ENCODE assay signal across 7 cellular contexts in the genomic region with DNA sequence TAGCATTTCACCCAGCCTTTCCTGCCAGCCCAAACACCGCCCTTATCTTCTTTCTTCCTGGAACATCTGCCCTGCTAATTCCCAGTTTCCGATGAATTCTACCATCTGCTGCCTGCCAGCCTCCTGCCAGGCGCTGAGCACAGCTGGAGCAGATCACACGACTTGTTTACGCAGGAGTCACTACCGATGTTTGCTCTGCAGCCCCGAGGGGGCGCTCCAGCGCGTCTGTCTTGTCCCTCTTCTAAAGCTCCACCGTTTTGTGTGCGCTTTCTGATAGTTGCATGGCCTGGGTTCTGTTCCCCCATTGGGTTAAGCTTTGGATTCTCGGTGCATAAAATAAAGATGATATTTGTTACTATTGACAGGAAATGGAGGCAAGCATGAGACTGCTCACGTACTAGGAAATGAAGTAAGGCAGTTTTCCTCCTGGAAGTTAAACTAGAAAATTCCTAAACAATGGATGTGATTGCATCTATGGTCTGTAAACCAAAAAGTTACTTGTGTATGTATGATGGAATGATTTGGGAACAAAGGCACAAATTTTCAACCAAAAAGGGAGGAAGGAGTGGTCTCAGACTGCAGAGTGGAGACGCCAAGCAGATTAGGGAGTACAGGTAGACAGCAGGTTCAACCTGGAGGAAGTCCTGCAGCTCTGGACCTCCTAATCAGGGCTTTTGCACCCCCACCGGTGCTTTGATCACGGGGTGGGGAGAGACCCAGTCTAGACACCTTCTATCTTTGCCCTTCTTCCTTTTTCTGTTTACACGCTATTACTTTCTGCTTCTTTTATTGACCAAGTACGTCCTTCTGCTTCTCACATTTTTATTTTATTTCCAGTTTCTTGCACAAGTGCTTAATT. TPM values are rescaled to one million over a fixed set of nuclear protein-coding genes. Genes with fewer than 3 reads are reported as not detected.
DNase-seq lines count a peak whose midpoint lies in the region; ATAC-seq, FAIRE-seq and TF ChIP-seq lines count a peak whose summit lies in the region.

No MANE protein-coding gene starts in this region.

- H3K4me2 ChIP-seq in HepG2 (ENCODE audit: low read depth, low read length), result peak overlapping the region; percentile 69

- FAIRE-seq in GM18507 (lab: Jason Lieb, UNC), result peak; percentile 93
- FAIRE-seq in HepG2 (lab: Jason Lieb, UNC), result peak; percentile 89

- POLR2A ChIA-PET in activated CD4-positive, alpha-beta T cell treated with anti-CD3 and anti-CD28 coated beads, Interleukin-2, amount 10 ng/mL, durations not matched to agents 7 days and 5 days (lab: Charles Lee), result interaction anchor here (0.6 to 1.5 kb wide), 4 partner anchors 14 to 64 kb away, joined by 3 to 7 read pairs (median 3); a partner anchor contains a TSS
- POLR2A ChIA-PET in HepG2 (lab: Yijun Ruan, JAX), result no interaction called here

- 0 out of 2 replicates have a peak, but pooled peaks have one; percentile 15 for TF ChIP-seq RAD21 in HepG2 (CRISPR knock-in tag; IDR thresholded peaks at IDR 0.05)

- peaks cover 21% of the 10 kb centered on the region for H4K20me1 ChIP-seq in HepG2 (ENCODE audit: insufficient read depth, low read length)

- peak; percentile 72 for TF ChIP-seq CTCF in colonic mucosa (IDR thresholded peaks at IDR 0.05)
- TF ChIP-seq CTCF in HepG2 (CRISPR knock-in tag; IDR thresholded peaks at IDR 0.05), result peak; percentile 88

- H3K9me3 ChIP-seq in colonic mucosa, result no peaks in the 10 kb centered on the region
- H3K9me3 ChIP-seq in HepG2 (ENCODE audit: low read length), result no peaks in the 10 kb centered on the region

- H3K9ac ChIP-seq in colonic mucosa (ENCODE audit: low read depth in 2 of 2, low read length in 2 of 2), result peak overlapping the region; percentile 34 to 67
- no peak overlapping the region for H3K9ac ChIP-seq in HepG2 (ENCODE audit: insufficient read depth, low read depth, low read length)

- no peaks in the 10 kb centered on the region for H3K27me3 Mint-ChIP-seq in activated CD4-positive, alpha-beta T cell treated with anti-CD3 and anti-CD28 coated beads, Interleukin-2, amount 10 ng/mL, durations not matched to agents 7 days and 5 days

- peaks cover 19% of the 10 kb centered on the region for H3K36me3 Mint-ChIP-seq in activated CD4-positive, alpha-beta T cell treated with anti-CD3 and anti-CD28 coated beads, Interleukin-2, amount 10 ng/mL, durations not matched to agents 7 days and 5 days (ENCODE audit: low read depth)

- H3K4me3 ChIP-seq in colonic mucosa (no peak overlapping the region), HepG2 (replicated peaks in 1 of 3; ENCODE audit: insufficient read depth in 1 of 3, low read depth in 2 of 3, low read length in 3 of 3) (peak overlapping the region in 1 of 3 experiments; percentile 37; a peak in 1 of 6 replicates)

- DNase-seq in GM18507 (ENCODE audit: extremely low spot score, insufficient read length, low read depth) (peak; percentile 30), NCI-H460 (ENCODE audit: extremely low read depth, low read depth) (peak; percentile 75), colonic mucosa (peak; percentile 92), HepG2 (ENCODE audit: low spot score) (peak; percentile 80)
- DNase-seq in activated CD4-positive, alpha-beta T cell treated with anti-CD3 and anti-CD28 coated beads, Interleukin-2, amount 10 ng/mL, durations not matched to agents 7 days and 5 days, result peak; percentile 91
- DNase-seq in stimulated activated CD4-positive, alpha-beta T cell treated with anti-CD3 and anti-CD28 coated beads, Interleukin-2, amount 100 ng/mL, for 4 hours (ENCODE audit: low read depth), result peak; percentile 81

- H3K79me2 ChIP-seq in HepG2 (ENCODE audit: insufficient read depth, low read length), result peaks cover 25% of the 10 kb centered on the region

- CTCF ChIA-PET in activated CD4-positive, alpha-beta T cell treated with anti-CD3 and anti-CD28 coated beads, Interleukin-2, amount 10 ng/mL, durations not matched to agents 7 days and 5 days (lab: Charles Lee), result interaction anchor here (0.7 to 3.1 kb wide), 38 partner anchors 8 to 393 kb away, joined by 3 to 83 read pairs (median 4); a partner anchor contains a TSS
- CTCF ChIA-PET in HepG2 (lab: Yijun Ruan, JAX; ENCODE audit: low intra/inter-chr PET ratio, low total read pairs), result no interaction called here

- peaks cover 12% of the 10 kb centered on the region for H3K9me3 Mint-ChIP-seq in activated CD4-positive, alpha-beta T cell treated with anti-CD3 and anti-CD28 coated beads, Interleukin-2, amount 10 ng/mL, durations not matched to agents 7 days and 5 days

- ATAC-seq in HG03103 (IDR thresholded peaks at IDR 0.05; ENCODE audit: low read depth, unreplicated experiment), result peak; percentile 40
- peak; percentile 81 for ATAC-seq in HepG2

- no TSS peak for BruUV-seq in HepG2 (replicated peaks; lab: Mats Ljungman, UMichigan)

- H3K4me1 Mint-ChIP-seq in activated CD4-positive, alpha-beta T cell treated with anti-CD3 and anti-CD28 coated beads, Interleukin-2, amount 10 ng/mL, durations not matched to agents 7 days and 5 days, result peaks cover 81% of the 10 kb centered on the region

- H3K36me3 ChIP-seq in colonic mucosa (no peaks in the 10 kb centered on the region), HepG2 (replicated peaks in 1 of 2; ENCODE audit: control insufficient read depth in 1 of 2, insufficient read depth in 2 of 2, low read length in 2 of 2) (no peaks in the 10 kb centered on the region)

- TF ChIP-seq EP300 in HepG2 (IDR thresholded peaks at IDR 0.05; ENCODE audit: low read depth in 2 of 2, low read length in 2 of 2) (no peak), HepG2 (CRISPR knock-in tag; IDR thresholded peaks at IDR 0.05; ENCODE audit: borderline replicate concordance) (no peak)

- in situ Hi-C loops in HepG2 (cut with HindIII; ENCODE audit: extremely low pct_ligation_motif_present, low pct_unique_long_range_greater_than_20kb), result no loop called here

- no peak for TF ChIP-seq POLR2A in HepG2 (IDR thresholded peaks at IDR 0.05; ENCODE audit: insufficient read depth in 1 of 2, low read depth in 2 of 2, low read length in 2 of 2)

- H3K27ac Mint-ChIP-seq in activated CD4-positive, alpha-beta T cell treated with anti-CD3 and anti-CD28 coated beads, Interleukin-2, amount 10 ng/mL, durations not matched to agents 7 days and 5 days, result peak overlapping the region; percentile 84

- WGBS in HepG2 (ENCODE audit: low lambda C conversion rate), result 14% methylated on average over 19 of the region's 19 CpGs

- H3K27ac ChIP-seq in colonic mucosa (no peak overlapping the region), HepG2 (ENCODE audit: extremely low read length, insufficient read depth, low read length) (no peak overlapping the region)

- H3K4me1 ChIP-seq in colonic mucosa (no peaks in the 10 kb centered on the region), HepG2 (ENCODE audit: insufficient read depth, low read length) (peaks cover 27% of the 10 kb centered on the region)

- no peak overlapping the region for H2AFZ ChIP-seq in HepG2 (ENCODE audit: low read length)

- H3K4me3 Mint-ChIP-seq in activated CD4-positive, alpha-beta T cell treated with anti-CD3 and anti-CD28 coated beads, Interleukin-2, amount 10 ng/mL, durations not matched to agents 7 days and 5 days, result peak overlapping the region; percentile 45

- intact Hi-C loops in colonic mucosa (cut with DNase I), result loop anchor here (5.0 to 10.0 kb wide), 2 partner anchors 69 to 142 kb away; no protein-coding TSS in a partner anchor
- intact Hi-C loops in HepG2 (cut with micrococcal nuclease; ENCODE audit: unreplicated experiment), result loop anchor here (1.0 to 10.0 kb wide), 4 partner anchors 64 to 316 kb away; no protein-coding TSS in a partner anchor

- no peaks in the 10 kb centered on the region for H3K27me3 ChIP-seq in colonic mucosa
- peaks cover 0 to 27% of the 10 kb centered on the region in 2 experiments; a peak in 3 of 5 replicates for H3K27me3 ChIP-seq in HepG2 (ENCODE audit: control insufficient read depth in 1 of 2, insufficient read depth in 2 of 2, low read length in 2 of 2)

RNA-seq across cellular contexts. Expression of a gene that starts 2.2 kb away (rescaled TPM):
- 33.8 and 40.2 TPM in 2 replicates for total RNA-seq in NCI-H460 (2014; rRNA removed; shearing (Covaris generic))
- 112 and 121 TPM in 2 replicates for polyA plus RNA-seq in NCI-H460 (2014; cell fraction: nucleus; rRNA removed)
- total RNA-seq in activated CD4-positive, alpha-beta T cell treated with anti-CD3 and anti-CD28 coated beads, Interleukin-2, amount 10 ng/mL, durations not matched to agents 7 days and 5 days, result 100 to 1,000 TPM; 164 to 177 TPM
- 100 to 1,000 TPM in 1 of 2 donors, 10 to 100 TPM in 1; 80.3 to 110 TPM for total RNA-seq in colonic mucosa
- 63.3 and 77.5 TPM in 2 replicates for total RNA-seq in HepG2 (2016; rRNA removed; fragmentation: Illumina TruSeq; extraction: Trizol)
- total RNA-seq in HepG2 (2016; cell fraction: cytosol; rRNA removed; fragmentation: Illumina TruSeq; extraction: Trizol; ENCODE audit: low read depth), result 28.7 and 33.2 TPM in 2 replicates
- 57.4 and 73.5 TPM in 2 replicates for total RNA-seq in HepG2 (2016; cell fraction: insoluble cytoplasmic fraction; rRNA removed; fragmentation: Illumina TruSeq; extraction: Trizol)
- total RNA-seq in HepG2 (2016; cell fraction: membrane; rRNA removed; fragmentation: Illumina TruSeq; extraction: Trizol), result 62.2 and 67.8 TPM in 2 replicates
- total RNA-seq in HepG2 (2016; cell fraction: nucleus; rRNA removed; fragmentation: Illumina TruSeq; extraction: Trizol), result 64.2 and 72.7 TPM in 2 replicates
- 26.6 and 30.7 TPM in 2 replicates for polyA plus RNA-seq in HepG2 (2011; rRNA removed)
- polyA plus RNA-seq in HepG2 (2011; cell fraction: cytosol; rRNA removed), result 13.0 and 14.3 TPM in 2 replicates
- 71.7 and 86.3 TPM in 2 replicates for polyA plus RNA-seq in HepG2 (2011; cell fraction: nucleus; rRNA removed)
- 46.3 and 82.5 TPM in 2 replicates for polyA plus RNA-seq in HepG2 (2012)
- polyA plus RNA-seq in HepG2 (2016; cell fraction: cytosol; fragmentation: Illumina TruSeq; extraction: Trizol; ENCODE audit: low read depth), result 55.3 and 78.7 TPM in 2 replicates
- 145 and 152 TPM in 2 replicates for polyA plus RNA-seq in HepG2 (2016; cell fraction: insoluble cytoplasmic fraction; fragmentation: Illumina TruSeq; extraction: Trizol; ENCODE audit: low read depth)
- polyA plus RNA-seq in HepG2 (2016; cell fraction: membrane; fragmentation: Illumina TruSeq; extraction: Trizol; ENCODE audit: low read depth), result 95.4 and 110 TPM in 2 replicates
- 232 and 242 TPM in 2 replicates for polyA plus RNA-seq in HepG2 (2016; cell fraction: nucleus; fragmentation: Illumina TruSeq; extraction: Trizol; ENCODE audit: insufficient read depth, low read depth)
- polyA minus RNA-seq in HepG2 (2011; rRNA and poly(A)+ RNA removed; ENCODE audit: low replicate concordance), result 15.7 and 19.9 TPM in 2 replicates
- 7.2 and 7.9 TPM in 2 replicates for polyA minus RNA-seq in HepG2 (2011; cell fraction: cytosol; rRNA and poly(A)+ RNA removed)
- 48.2 and 50.1 TPM in 2 replicates for polyA minus RNA-seq in HepG2 (2011; cell fraction: nucleus; rRNA and poly(A)+ RNA removed)

RNA-seq across cellular contexts. Expression of a gene that starts 24.4 kb away (rescaled TPM):
- total RNA-seq in NCI-H460 (2014; rRNA removed; shearing (Covaris generic)), result not detected in 2 replicates
- polyA plus RNA-seq in NCI-H460 (2014; cell fraction: nucleus; rRNA removed), result not detected in 2 replicates
- 100 to 1,000 TPM; 124 to 142 TPM for total RNA-seq in activated CD4-positive, alpha-beta T cell treated with anti-CD3 and anti-CD28 coated beads, Interleukin-2, amount 10 ng/mL, durations not matched to agents 7 days and 5 days
- total RNA-seq in colonic mucosa (1 to 10 TPM; 1.7 to 2.4 TPM), HepG2 (2016; rRNA removed; fragmentation: Illumina TruSeq; extraction: Trizol) (not detected in 2 replicates)
- not detected in 2 replicates for total RNA-seq in HepG2 (2016; cell fraction: cytosol; rRNA removed; fragmentation: Illumina TruSeq; extraction: Trizol; ENCODE audit: low read depth)
- not detected in 2 replicates for total RNA-seq in HepG2 (2016; cell fraction: insoluble cytoplasmic fraction; rRNA removed; fragmentation: Illumina TruSeq; extraction: Trizol)
- total RNA-seq in HepG2 (2016; cell fraction: membrane; rRNA removed; fragmentation: Illumina TruSeq; extraction: Trizol), result not detected in 2 replicates
- not detected in 2 replicates for total RNA-seq in HepG2 (2016; cell fraction: nucleus; rRNA removed; fragmentation: Illumina TruSeq; extraction: Trizol)
- not detected in 2 replicates for polyA plus RNA-seq in HepG2 (2011; rRNA removed)
- polyA plus RNA-seq in HepG2 (2011; cell fraction: cytosol; rRNA removed), result not detected in 2 replicates
- polyA plus RNA-seq in HepG2 (2011; cell fraction: nucleus; rRNA removed), result not detected in 2 replicates
- polyA plus RNA-seq in HepG2 (2012), result not detected in 2 replicates
- polyA plus RNA-seq in HepG2 (2016; cell fraction: cytosol; fragmentation: Illumina TruSeq; extraction: Trizol; ENCODE audit: low read depth), result not detected in 2 replicates
- not detected in 2 replicates for polyA plus RNA-seq in HepG2 (2016; cell fraction: insoluble cytoplasmic fraction; fragmentation: Illumina TruSeq; extraction: Trizol; ENCODE audit: low read depth)
- not detected in 2 replicates for polyA plus RNA-seq in HepG2 (2016; cell fraction: membrane; fragmentation: Illumina TruSeq; extraction: Trizol; ENCODE audit: low read depth)
- not detected in 2 replicates for polyA plus RNA-seq in HepG2 (2016; cell fraction: nucleus; fragmentation: Illumina TruSeq; extraction: Trizol; ENCODE audit: insufficient read depth, low read depth)
- polyA minus RNA-seq in HepG2 (2011; rRNA and poly(A)+ RNA removed; ENCODE audit: low replicate concordance), result not detected in 2 replicates
- not detected in 2 replicates for polyA minus RNA-seq in HepG2 (2011; cell fraction: cytosol; rRNA and poly(A)+ RNA removed)
- polyA minus RNA-seq in HepG2 (2011; cell fraction: nucleus; rRNA and poly(A)+ RNA removed), result not detected in 2 replicates

Comparison
In these comparisons a context has a peak if more than half of its experiments do, and no peak if none do; other contexts are left out.
1. DNase-seq: peak in every context shown above with its lines; median percentile 92 in colonic mucosa; 91 in activated CD4-positive, alpha-beta T cell treated with anti-CD3 and anti-CD28 coated beads, Interleukin-2, amount 10 ng/mL, durations not matched to agents 7 days and 5 days; 81 in stimulated activated CD4-positive, alpha-beta T cell treated with anti-CD3 and anti-CD28 coated beads, Interleukin-2, amount 100 ng/mL, for 4 hours; 80 in HepG2; 75 in NCI-H460; 30 in GM18507.
2. RNA of a gene that starts 24.4 kb away (total RNA-seq): 124 to 142 TPM in activated CD4-positive, alpha-beta T cell treated with anti-CD3 and anti-CD28 coated beads, Interleukin-2, amount 10 ng/mL, durations not matched to agents 7 days and 5 days; 1.7 to 2.4 TPM in colonic mucosa, not detected in NCI-H460 and not detected in HepG2; every median in the first group is over 10 times any median in the second.